ENCODE assay signal across 24 cellular contexts in genomic region chr18:72273025-72273424, GRCh38.
A peak's percentile ranks its signal among the peaks of the same experiment; 100 is the strongest.
DNase-seq lines count a peak whose midpoint lies in the region; ATAC-seq, FAIRE-seq and TF ChIP-seq lines count a peak whose summit lies in the region.
"Had no signal": no experiment of that assay in that cellular context is flagged by ENCODE, and none has a peak within 500 bp of the region (broad histone marks: within the 10 kb centered on the region; RNA-seq: fewer than 3 reads in every experiment).

No MANE protein-coding gene starts in this region.

- no peak for TF ChIP-seq POLR2A in HepG2 (IDR thresholded peaks at IDR 0.05; ENCODE audit: insufficient read depth in 1 of 2, low read depth in 2 of 2, low read length in 2 of 2)
- TF ChIP-seq POLR2A in right lobe of liver (IDR thresholded peaks at IDR 0.05), result no peak
- TF ChIP-seq POLR2A in H1 (IDR thresholded peaks at IDR 0.05; ENCODE audit: control extremely low read depth in 1 of 2, low read depth in 2 of 2, low read length in 2 of 2), result no peak
- no peak for TF ChIP-seq POLR2A in prostate gland (IDR thresholded peaks at IDR 0.05)

- CTCF ChIA-PET in HepG2 (lab: Yijun Ruan, JAX; ENCODE audit: low intra/inter-chr PET ratio, low total read pairs) (no interaction called here), H1 (lab: Charles Lee; ENCODE audit: partially characterized antibody) (no interaction called here)

- no peak overlapping the region for H4K91ac ChIP-seq in H1 (replicated peaks; ENCODE audit: insufficient read length, low read length)

- H3K4me2 ChIP-seq in HepG2 (ENCODE audit: low read depth, low read length), result no peak overlapping the region
- no peak overlapping the region for H3K4me2 ChIP-seq in Karpas-422 (ENCODE audit: low read depth, low read length, poor library complexity, severe bottlenecking)
- no peak overlapping the region for H3K4me2 ChIP-seq in H1 (ENCODE audit: insufficient read depth in 1 of 2, low read depth in 2 of 2, low read length in 2 of 2)
- H3K4me2 ChIP-seq: BLaER1 had no signal

- H2BK20ac ChIP-seq in H1 (ENCODE audit: low read length), result no peak overlapping the region

- no peak overlapping the region for H2AK5ac ChIP-seq in H1 (ENCODE audit: low read depth, low read length)

- H3K9me3 ChIP-seq in HepG2 (ENCODE audit: low read length) (no peaks in the 10 kb centered on the region; the same call in 1 of the 2 replicates), right lobe of liver (no peaks in the 10 kb centered on the region), Karpas-422 (ENCODE audit: low read length) (peaks cover 53% of the 10 kb centered on the region), H1 (ENCODE audit: insufficient read depth in 2 of 2, low read depth in 1 of 2, low read length in 1 of 2) (peaks cover 50 to 52% of the 10 kb centered on the region in 2 experiments), prostate gland (no peaks in the 10 kb centered on the region)
- H3K9me3 ChIP-seq: BE2C, BLaER1 had no signal

- no peak overlapping the region for H3K14ac ChIP-seq in H1 (ENCODE audit: insufficient read length)

- H2BK12ac ChIP-seq in H1 (ENCODE audit: low read depth, low read length), result no peak overlapping the region

- FAIRE-seq in HepG2 (lab: Jason Lieb, UNC) (no peak), H1 (lab: Jason Lieb, UNC) (no peak)
- FAIRE-seq: GM12878, GM12892, GM18507 had no signal

- H3K23ac ChIP-seq in H1 (ENCODE audit: insufficient read length), result no peak overlapping the region

- no peak overlapping the region for H2BK5ac ChIP-seq in H1 (ENCODE audit: low read depth, low read length)

- no peak overlapping the region for H3K18ac ChIP-seq in H1 (ENCODE audit: extremely low read depth, low read length)

- H3K36me3 ChIP-seq in HepG2 (replicated peaks in 1 of 2; ENCODE audit: control insufficient read depth in 1 of 2, insufficient read depth in 2 of 2, low read length in 2 of 2) (no peaks in the 10 kb centered on the region), right lobe of liver (no peaks in the 10 kb centered on the region), Karpas-422 (ENCODE audit: insufficient read depth, low read length) (no peaks in the 10 kb centered on the region), H1 (ENCODE audit: control insufficient read depth in 2 of 4, insufficient read depth in 4 of 4, low read length in 3 of 4) (no peaks in the 10 kb centered on the region; a peak in 1 of 8 replicates), prostate gland (no peaks in the 10 kb centered on the region)
- H3K36me3 ChIP-seq: BE2C, BLaER1 had no signal

- DNase-seq in HepG2 (ENCODE audit: low spot score) (no peak), right lobe of liver (no peak), Karpas-422 (peak; percentile 33), H1 (ENCODE audit: low read depth in 1 of 2, low spot score in 2 of 2) (no peak), prostate gland (ENCODE audit: low spot score) (no peak), RPMI8226 (no peak)
- DNase-seq: ACHN; BE2C; CD4-positive, alpha-beta memory T cell; CD4-positive, CD25-positive, alpha-beta regulatory T cell; CD8-positive, alpha-beta memory T cell; COR-L47; DMS 273 treated with DMSO at 0.1 percent for 48 hours; DMS153; DMS53; DMS79; DND-41; EL; GDM1 had no signal

- TF ChIP-seq CTCF in HepG2 (CRISPR knock-in tag; IDR thresholded peaks at IDR 0.05), result no peak
- TF ChIP-seq CTCF in right lobe of liver (IDR thresholded peaks at IDR 0.05), result no peak
- no peak for TF ChIP-seq CTCF in H1 (IDR thresholded peaks at IDR 0.05; ENCODE audit: control extremely low read depth in 1 of 3, insufficient read depth in 1 of 3, low read depth in 1 of 3, low read length in 3 of 3)
- no peak for TF ChIP-seq CTCF in prostate gland (IDR thresholded peaks at IDR 0.05)

- H3K9ac ChIP-seq in HepG2 (ENCODE audit: insufficient read depth, low read depth, low read length) (no peak overlapping the region), Karpas-422 (ENCODE audit: low read length) (no peak overlapping the region), H1 (replicated peaks in 1 of 4; ENCODE audit: extremely low read depth in 1 of 4, low read depth in 3 of 4, low read length in 3 of 4) (no peak overlapping the region)
- H3K9ac ChIP-seq: BLaER1 had no signal

- in situ Hi-C loops in HepG2 (cut with HindIII; ENCODE audit: extremely low pct_ligation_motif_present, low pct_unique_long_range_greater_than_20kb), result no loop called here

- H3K9me2 ChIP-seq in Karpas-422 (replicated peaks; ENCODE audit: insufficient read depth, low read length), result no peaks in the 10 kb centered on the region

- TF ChIP-seq RAD21 in HepG2 (CRISPR knock-in tag; IDR thresholded peaks at IDR 0.05), result no peak
- no peak for TF ChIP-seq RAD21 in H1 (IDR thresholded peaks at IDR 0.05 in 1 of 2, conservative IDR thresholded peaks at IDR 0.05 in 1 of 2; ENCODE audit: low read depth in 2 of 2, low read length in 2 of 2)

- no peaks in the 10 kb centered on the region for H4K20me1 ChIP-seq in HepG2 (ENCODE audit: insufficient read depth, low read length)
- H4K20me1 ChIP-seq in Karpas-422 (ENCODE audit: insufficient read depth, low read depth, low read length), result no peaks in the 10 kb centered on the region
- no peaks in the 10 kb centered on the region for H4K20me1 ChIP-seq in H1 (replicated peaks in 1 of 2; ENCODE audit: control insufficient read depth in 1 of 2, insufficient read depth in 2 of 2, low read length in 2 of 2)
- H4K20me1 ChIP-seq: BLaER1 had no signal

- H2BK15ac ChIP-seq in H1 (ENCODE audit: low read length), result no peak overlapping the region

- intact Hi-C loops in HepG2 (cut with micrococcal nuclease; ENCODE audit: unreplicated experiment), result no loop called here
- intact Hi-C loops in right lobe of liver (cut with DNase I), result no loop called here
- intact Hi-C loops in prostate gland (cut with DNase I), result no loop called here

- POLR2A ChIA-PET in HepG2 (lab: Yijun Ruan, JAX) (no interaction called here), H1 (lab: Charles Lee; ENCODE audit: partially characterized antibody) (no interaction called here)

- H3K79me2 ChIP-seq in HepG2 (ENCODE audit: insufficient read depth, low read length) (no peaks in the 10 kb centered on the region), Karpas-422 (ENCODE audit: low read length) (no peaks in the 10 kb centered on the region), H1 (ENCODE audit: control insufficient read depth in 1 of 2, insufficient read depth in 2 of 2, low read length in 2 of 2) (no peaks in the 10 kb centered on the region)

- no peak for ATAC-seq in HepG2
- no peak for ATAC-seq in right lobe of liver
- ATAC-seq: GM12878 had no signal

- no peak overlapping the region for H3K4ac ChIP-seq in H1 (replicated peaks; ENCODE audit: insufficient read length, low read depth, low read length)

- no peak overlapping the region for H3K56ac ChIP-seq in H1 (replicated peaks; ENCODE audit: insufficient read length, low read depth, low read length)

- no peaks in the 10 kb centered on the region for H3K79me1 ChIP-seq in H1 (ENCODE audit: low read depth, low read length)

- H3K23me2 ChIP-seq in H1 (ENCODE audit: low read depth, low read length), result no peaks in the 10 kb centered on the region

- H4K8ac ChIP-seq in H1 (ENCODE audit: extremely low read depth, insufficient read depth, low read length), result no peak overlapping the region

- BruUV-seq in HepG2 (replicated peaks; lab: Mats Ljungman, UMichigan), result no TSS peak

- H3K4me3 ChIP-seq in HepG2 (replicated peaks in 1 of 3; ENCODE audit: insufficient read depth in 1 of 3, low read depth in 2 of 3, low read length in 3 of 3) (no peak overlapping the region), right lobe of liver (no peak overlapping the region), Karpas-422 (ENCODE audit: low read length) (no peak overlapping the region), H1 (ENCODE audit: extremely low read depth in 1 of 4, insufficient read depth in 2 of 4, low read depth in 3 of 4, low read length in 4 of 4) (no peak overlapping the region), prostate gland (no peak overlapping the region)
- H3K4me3 ChIP-seq: BLaER1, GM12878 had no signal

- H3K4me1 ChIP-seq in HepG2 (ENCODE audit: insufficient read depth, low read length) (no peaks in the 10 kb centered on the region), right lobe of liver (no peaks in the 10 kb centered on the region), Karpas-422 (ENCODE audit: low read length) (no peaks in the 10 kb centered on the region), H1 (replicated peaks in 1 of 4; ENCODE audit: control insufficient read depth in 3 of 4, insufficient read depth in 4 of 4, low read length in 3 of 4) (no peaks in the 10 kb centered on the region), prostate gland (replicated peaks) (no peaks in the 10 kb centered on the region)
- H3K4me1 ChIP-seq: BE2C, BLaER1 had no signal

- H2AFZ ChIP-seq in HepG2 (ENCODE audit: low read length) (no peak overlapping the region), Karpas-422 (ENCODE audit: low read length) (no peak overlapping the region), H1 (ENCODE audit: low read length) (no peak overlapping the region)

- no peaks in the 10 kb centered on the region for H3K27me3 ChIP-seq in HepG2 (ENCODE audit: control insufficient read depth in 1 of 2, insufficient read depth in 2 of 2, low read length in 2 of 2)
- H3K27me3 ChIP-seq in right lobe of liver, result no peaks in the 10 kb centered on the region
- no peaks in the 10 kb centered on the region for H3K27me3 ChIP-seq in Karpas-422 (ENCODE audit: low read length)
- no peaks in the 10 kb centered on the region for H3K27me3 ChIP-seq in H1 (replicated peaks in 1 of 4; ENCODE audit: control insufficient read depth in 3 of 4, extremely low read depth in 1 of 4, insufficient read depth in 3 of 4, low read length in 3 of 4)
- H3K27me3 ChIP-seq in prostate gland (replicated peaks; ENCODE audit: insufficient read depth), result no peaks in the 10 kb centered on the region
- H3K27me3 ChIP-seq: BE2C, BLaER1 had no signal

- no peak overlapping the region for H4K5ac ChIP-seq in H1 (ENCODE audit: insufficient read length, low read depth, low read length)

- no peak overlapping the region for H2BK120ac ChIP-seq in H1 (replicated peaks; ENCODE audit: low read depth, low read length)

- no peak overlapping the region for H3K27ac ChIP-seq in HepG2 (ENCODE audit: extremely low read length, insufficient read depth, low read length)
- H3K27ac ChIP-seq in right lobe of liver, result no peak overlapping the region
- no peak overlapping the region for H3K27ac ChIP-seq in Karpas-422 (ENCODE audit: low read length)
- H3K27ac ChIP-seq in H1 (ENCODE audit: low read depth, low read length), result no peak overlapping the region
- H3K27ac ChIP-seq in prostate gland, result no peak overlapping the region
- H3K27ac ChIP-seq: 22Rv1, BLaER1 had no signal

- WGBS in HepG2 (ENCODE audit: low lambda C conversion rate), result 0% methylated on average over 2 of the region's 2 CpGs
- 46% methylated on average over 2 of the region's 2 CpGs for WGBS in right lobe of liver (ENCODE audit: insufficient coverage, low coverage, low lambda C conversion rate, missing lambda C conversion rate)
- 80% methylated on average over 2 of the region's 2 CpGs; no CpG with 5 or more reads in 1 of the 2 experiments for WGBS in H1 (ENCODE audit: extremely low coverage in 1 of 2, insufficient coverage in 1 of 2, insufficient read length in 1 of 2, insufficient replicate concordance in 2 of 2, low coverage in 1 of 2, low lambda C conversion rate in 2 of 2, missing lambda C conversion rate in 1 of 2), 2 experiments
- WGBS in prostate gland, result 88% methylated on average over 2 of the region's 2 CpGs

- TF ChIP-seq EP300 in HepG2 (IDR thresholded peaks at IDR 0.05; ENCODE audit: low read depth in 2 of 2, low read length in 2 of 2) (no peak), HepG2 (CRISPR knock-in tag; IDR thresholded peaks at IDR 0.05; ENCODE audit: borderline replicate concordance) (no peak), H1 (IDR thresholded peaks at IDR 0.05; ENCODE audit: borderline replicate concordance in 1 of 2, low read depth in 2 of 2, low read length in 2 of 2) (no peak)

Comparison
In these comparisons a context has a peak if more than half of its experiments do, and no peak if none do; other contexts are left out.
1. Of the 41 proteins assayed by ChIP-seq in both HepG2 and H1: peak only in HepG2: none; only in H1: none; in both: MAFK; in neither: 40.